13 cellular contexts compared by ENCODE assay signal in the genomic region with DNA sequence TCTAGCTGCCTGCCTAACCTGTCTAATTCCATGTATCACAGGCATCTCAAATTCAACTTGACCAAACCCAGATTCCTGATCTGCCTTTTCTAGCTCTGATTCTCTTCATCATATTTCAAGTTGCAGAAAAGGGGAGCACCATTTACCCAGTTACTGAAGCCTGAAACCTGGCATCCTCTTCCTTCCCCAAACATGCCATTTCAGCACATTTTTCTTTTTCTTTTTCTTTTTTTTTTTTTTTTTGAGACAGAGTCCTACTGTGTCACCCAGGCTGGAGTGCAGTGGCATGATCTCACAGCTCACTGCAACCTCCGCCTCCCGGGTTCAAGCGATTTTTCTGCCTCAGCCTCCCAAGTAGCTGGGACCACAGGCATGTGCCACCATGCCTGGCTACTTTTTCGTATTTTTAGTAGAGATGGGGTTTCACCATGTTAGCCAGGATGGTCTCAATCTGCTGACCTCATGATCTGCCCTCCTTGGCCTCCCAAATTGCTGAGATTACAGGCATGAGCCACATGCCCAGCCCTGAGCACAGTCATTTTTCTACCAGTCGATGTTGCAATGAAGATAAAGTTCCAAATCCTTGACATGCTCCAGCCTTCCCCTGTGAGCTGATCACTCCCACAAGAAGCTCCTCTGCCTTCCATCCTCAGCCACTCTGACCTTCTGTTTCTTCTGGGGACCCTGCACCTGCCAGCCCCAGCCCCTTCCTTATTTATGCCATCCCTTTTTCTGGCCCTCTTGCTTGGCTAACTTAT. TPM values are rescaled to one million over a fixed set of nuclear protein-coding genes. Genes with fewer than 3 reads are reported as not detected.
DNase-seq lines count a peak whose midpoint lies in the region; ATAC-seq lines count a peak whose summit lies in the region.
"Had no signal": no experiment of that assay in that cellular context is flagged by ENCODE, and none has a peak within 500 bp of the region (broad histone marks: within the 10 kb centered on the region; RNA-seq: fewer than 3 reads in every experiment).

No MANE protein-coding gene starts in this region.

- peak overlapping the region; percentile 8 for H3K27ac Mint-ChIP-seq in activated CD4-positive, alpha-beta T cell treated with anti-CD3 and anti-CD28 coated beads, Interleukin-2, amount 10 ng/mL, durations not matched to agents 24 days and 14 days
- peak overlapping the region; percentile 68 for H3K27ac Mint-ChIP-seq in stimulated activated effector memory CD8-positive, alpha-beta T cell treated with anti-CD3 and anti-CD28 coated beads, Interleukin-12 subunit alpha, Interleukin-12 subunit beta, amount 100 ng/mL, for 72 hours
- H3K27ac Mint-ChIP-seq: nephron had no signal

- in situ Hi-C loops in KBM-7 (cut with MboI; ENCODE audit: low pct_unique_long_range_greater_than_20kb, low sequenced_read_pairs) = no loop called here

- no peaks in the 10 kb centered on the region for H3K9me3 Mint-ChIP-seq in activated CD4-positive, alpha-beta T cell treated with anti-CD3 and anti-CD28 coated beads, Interleukin-2, amount 10 ng/mL, durations not matched to agents 24 days and 14 days
- no peaks in the 10 kb centered on the region for H3K9me3 Mint-ChIP-seq in stimulated activated effector memory CD8-positive, alpha-beta T cell treated with anti-CD3 and anti-CD28 coated beads, Interleukin-12 subunit alpha, Interleukin-12 subunit beta, amount 100 ng/mL, for 72 hours
- H3K9me3 Mint-ChIP-seq: nephron had no signal

- DNase-seq in activated CD4-positive, alpha-beta T cell treated with anti-CD3 and anti-CD28 coated beads, Interleukin-2, amount 10 ng/mL, durations not matched to agents 24 days and 14 days = no peak
- DNase-seq in activated CD4-positive, alpha-beta T cell treated with anti-CD3 and anti-CD28 coated beads, Interleukin-2, amount 50 U/mL, for 48 hours = no peak
- DNase-seq in stimulated activated effector memory CD8-positive, alpha-beta T cell treated with anti-CD3 and anti-CD28 coated beads, Interleukin-12 subunit alpha, Interleukin-12 subunit beta, amount 100 ng/mL, for 72 hours (ENCODE audit: low spot score in 2 of 2) = no peak
- DNase-seq in KBM-7 = no peak
- DNase-seq in NOMO-1 (lab: John Stamatoyannopoulos, UW; ENCODE audit: unreplicated experiment in 2 of 2) = no peak
- DNase-seq in effector CD8-positive, alpha-beta T cell (lab: John Stamatoyannopoulos, UW) = no peak
- DNase-seq: ACHN, colonic mucosa, NCI-H1694 treated with DMSO at 0.1 percent for 48 hours, upper lobe of left lung had no signal

- H3K4me3 ChIP-seq in duodenal mucosa (ENCODE audit: low read depth in 1 of 2, low read length in 2 of 2) = peak overlapping the region; percentile 42 to 55
- H3K4me3 ChIP-seq: colonic mucosa had no signal

- intact Hi-C loops in activated CD4-positive, alpha-beta T cell treated with anti-CD3 and anti-CD28 coated beads, Interleukin-2, amount 10 ng/mL, durations not matched to agents 24 days and 14 days (cut with micrococcal nuclease) = loop anchor here (2.0 kb wide), 1 partner anchor 32 kb away; a partner anchor contains a TSS

- no peaks in the 10 kb centered on the region for H3K27me3 ChIP-seq in duodenal mucosa (ENCODE audit: control insufficient read depth in 1 of 2, insufficient read depth in 2 of 2, low read length in 2 of 2)
- H3K27me3 ChIP-seq: colonic mucosa, upper lobe of left lung had no signal

- ATAC-seq in HG03139 (IDR thresholded peaks at IDR 0.05; ENCODE audit: unreplicated experiment) = peak; percentile 18
- ATAC-seq in stimulated activated effector memory CD8-positive, alpha-beta T cell treated with anti-CD3 and anti-CD28 coated beads, Interleukin-12 subunit alpha, Interleukin-12 subunit beta, amount 100 ng/mL, for 72 hours = no peak

- H3K9ac ChIP-seq in duodenal mucosa (ENCODE audit: low read depth in 1 of 2, low read length in 2 of 2) = no peak overlapping the region

- H3K36me3 ChIP-seq in duodenal mucosa (ENCODE audit: control insufficient read depth in 1 of 2, insufficient read depth in 2 of 2, low read length in 2 of 2) = peaks cover 0 to 3% of the 10 kb centered on the region in 2 donors
- H3K36me3 ChIP-seq: colonic mucosa had no signal

- H3K4me3 Mint-ChIP-seq in activated CD4-positive, alpha-beta T cell treated with anti-CD3 and anti-CD28 coated beads, Interleukin-2, amount 10 ng/mL, durations not matched to agents 24 days and 14 days = peak overlapping the region; percentile 30
- peak overlapping the region; percentile 52 for H3K4me3 Mint-ChIP-seq in stimulated activated effector memory CD8-positive, alpha-beta T cell treated with anti-CD3 and anti-CD28 coated beads, Interleukin-12 subunit alpha, Interleukin-12 subunit beta, amount 100 ng/mL, for 72 hours
- H3K4me3 Mint-ChIP-seq: nephron had no signal

- no peak overlapping the region for H3K27ac ChIP-seq in duodenal mucosa (ENCODE audit: low read depth, low read length)
- H3K27ac ChIP-seq: colonic mucosa had no signal

- H3K9me3 ChIP-seq in duodenal mucosa (ENCODE audit: control insufficient read depth in 1 of 2, low read length in 2 of 2) = no peaks in the 10 kb centered on the region
- H3K9me3 ChIP-seq: colonic mucosa, upper lobe of left lung had no signal

- peaks cover 13% of the 10 kb centered on the region for H3K4me1 Mint-ChIP-seq in activated CD4-positive, alpha-beta T cell treated with anti-CD3 and anti-CD28 coated beads, Interleukin-2, amount 10 ng/mL, durations not matched to agents 24 days and 14 days
- H3K4me1 Mint-ChIP-seq in stimulated activated effector memory CD8-positive, alpha-beta T cell treated with anti-CD3 and anti-CD28 coated beads, Interleukin-12 subunit alpha, Interleukin-12 subunit beta, amount 100 ng/mL, for 72 hours = peaks cover 9% of the 10 kb centered on the region

- peaks cover 0 to 8% of the 10 kb centered on the region in 2 donors for H3K4me1 ChIP-seq in duodenal mucosa (ENCODE audit: control insufficient read depth in 1 of 2, insufficient read depth in 2 of 2, low read length in 2 of 2)
- H3K4me1 ChIP-seq: colonic mucosa had no signal

- peaks cover 6% of the 10 kb centered on the region for H3K36me3 Mint-ChIP-seq in activated CD4-positive, alpha-beta T cell treated with anti-CD3 and anti-CD28 coated beads, Interleukin-2, amount 10 ng/mL, durations not matched to agents 24 days and 14 days (ENCODE audit: low read depth)
- H3K36me3 Mint-ChIP-seq in stimulated activated effector memory CD8-positive, alpha-beta T cell treated with anti-CD3 and anti-CD28 coated beads, Interleukin-12 subunit alpha, Interleukin-12 subunit beta, amount 100 ng/mL, for 72 hours = no peaks in the 10 kb centered on the region

- H3K27me3 Mint-ChIP-seq in activated CD4-positive, alpha-beta T cell treated with anti-CD3 and anti-CD28 coated beads, Interleukin-2, amount 10 ng/mL, durations not matched to agents 24 days and 14 days = no peaks in the 10 kb centered on the region

RNA-seq across cellular contexts. Expression of a gene that starts 32.2 kb away (rescaled TPM):
- total RNA-seq in activated CD4-positive, alpha-beta T cell treated with anti-CD3 and anti-CD28 coated beads, Interleukin-2, amount 10 ng/mL, durations not matched to agents 24 days and 14 days = 0.96 and 1.3 TPM in 2 replicates
